In genomic region chr9:98654247-98654646, GRCh38 we compare ENCODE assay signal across 14 cellular contexts.
A peak's percentile ranks its signal among the peaks of the same experiment; 100 is the strongest.
DNase-seq lines count a peak whose midpoint lies in the region; ATAC-seq and TF ChIP-seq lines count a peak whose summit lies in the region.
"Had no signal": no experiment of that assay in that cellular context is flagged by ENCODE, and none has a peak within 500 bp of the region (broad histone marks: within the 10 kb centered on the region; RNA-seq: fewer than 3 reads in every experiment).

No MANE protein-coding gene starts in this region.

- peak overlapping the region; percentile 49 for H3K27ac ChIP-seq in epithelial cell of prostate
- H3K27ac ChIP-seq: heart right ventricle, thoracic aorta had no signal

- DNase-seq in AG20443 (ENCODE audit: low spot score) (peak; percentile 82), HFF-Myc (ENCODE audit: extremely low read depth, low read depth) (peak; percentile 32), NCI-H524 (lab: John Stamatoyannopoulos, UW) (peak; percentile 95 to 97), epithelial cell of prostate (ENCODE audit: low read depth, low spot score) (peak; percentile 87), retina (no peak), NCI-H128 (lab: John Stamatoyannopoulos, UW; ENCODE audit: unreplicated experiment) (no peak), GM10266 (ENCODE audit: extremely low spot score) (no peak)
- DNase-seq: activated gamma-delta T cell, heart right ventricle, posterior cingulate gyrus had no signal

- H3K4me3 ChIP-seq in HFF-Myc (replicated peaks; ENCODE audit: low read depth, low read length) = no peak overlapping the region
- H3K4me3 ChIP-seq: GM12878, heart right ventricle, thoracic aorta had no signal

- TF ChIP-seq CTCF in HFF-Myc (IDR thresholded peaks at IDR 0.05; ENCODE audit: low read depth, low read length, missing control alignments) (no peak), GM10266 (IDR thresholded peaks at IDR 0.05; ENCODE audit: control insufficient read depth, insufficient read depth, low read depth, missing control alignments) (no peak)

- no peak for ATAC-seq in GM18909 (IDR thresholded peaks at IDR 0.05; ENCODE audit: poor library complexity, unreplicated experiment)
- ATAC-seq: GM12878, heart right ventricle, SK-N-SH treated with all-trans-retinoic acid at 6 μM for 48 hours had no signal

Comparison
In these comparisons a context has a peak if more than half of its experiments do, and no peak if none do; other contexts are left out.
1. DNase-seq: peak in AG20443 (single experiment), HFF-Myc (single experiment), NCI-H524 (2 of 2) and epithelial cell of prostate (single experiment); none in retina (single experiment), NCI-H128 (single experiment) and GM10266 (single experiment).